Comparison of ENCODE assay signal across 2 cellular contexts in the genomic region with DNA sequence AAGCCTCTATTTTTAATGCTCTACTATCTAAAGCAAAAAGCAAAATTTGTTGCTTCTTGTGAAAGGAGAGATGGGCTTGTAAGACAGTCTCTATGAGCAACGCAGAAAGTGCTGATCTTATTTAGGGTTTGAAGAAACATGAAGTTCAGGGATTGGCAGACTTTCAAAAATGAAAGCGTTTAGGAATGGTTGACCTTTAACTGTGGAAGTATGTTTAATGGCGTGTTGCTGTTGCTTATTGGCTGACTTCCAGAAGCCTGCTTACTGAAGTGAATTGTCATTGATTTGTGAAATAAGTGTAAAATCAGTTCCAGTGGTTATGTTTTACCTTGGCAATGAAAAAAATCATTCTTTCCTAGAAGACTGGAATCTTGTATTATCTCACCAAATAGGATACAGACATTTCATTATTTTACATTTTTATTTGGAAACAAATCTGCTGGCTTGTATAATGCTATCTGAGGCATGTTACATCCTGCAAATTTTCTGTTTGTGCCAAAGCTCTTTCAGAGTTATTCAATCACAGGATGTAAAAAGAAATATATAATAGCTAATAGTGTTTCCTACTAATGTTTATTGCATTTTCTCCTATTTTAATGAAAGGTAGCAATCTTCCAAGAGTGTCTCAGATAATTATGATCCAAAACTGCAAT.
A peak's percentile ranks its signal among the peaks of the same experiment; 100 is the strongest.
TF ChIP-seq lines count a peak whose summit lies in the region.

No MANE protein-coding gene starts in this region.

TF ChIP-seq in Ishikawa, 13 proteins besides CTCF, POLR2A, EP300 and RAD21 (continued from another document):
- TF ChIP-seq, protein P1, sequence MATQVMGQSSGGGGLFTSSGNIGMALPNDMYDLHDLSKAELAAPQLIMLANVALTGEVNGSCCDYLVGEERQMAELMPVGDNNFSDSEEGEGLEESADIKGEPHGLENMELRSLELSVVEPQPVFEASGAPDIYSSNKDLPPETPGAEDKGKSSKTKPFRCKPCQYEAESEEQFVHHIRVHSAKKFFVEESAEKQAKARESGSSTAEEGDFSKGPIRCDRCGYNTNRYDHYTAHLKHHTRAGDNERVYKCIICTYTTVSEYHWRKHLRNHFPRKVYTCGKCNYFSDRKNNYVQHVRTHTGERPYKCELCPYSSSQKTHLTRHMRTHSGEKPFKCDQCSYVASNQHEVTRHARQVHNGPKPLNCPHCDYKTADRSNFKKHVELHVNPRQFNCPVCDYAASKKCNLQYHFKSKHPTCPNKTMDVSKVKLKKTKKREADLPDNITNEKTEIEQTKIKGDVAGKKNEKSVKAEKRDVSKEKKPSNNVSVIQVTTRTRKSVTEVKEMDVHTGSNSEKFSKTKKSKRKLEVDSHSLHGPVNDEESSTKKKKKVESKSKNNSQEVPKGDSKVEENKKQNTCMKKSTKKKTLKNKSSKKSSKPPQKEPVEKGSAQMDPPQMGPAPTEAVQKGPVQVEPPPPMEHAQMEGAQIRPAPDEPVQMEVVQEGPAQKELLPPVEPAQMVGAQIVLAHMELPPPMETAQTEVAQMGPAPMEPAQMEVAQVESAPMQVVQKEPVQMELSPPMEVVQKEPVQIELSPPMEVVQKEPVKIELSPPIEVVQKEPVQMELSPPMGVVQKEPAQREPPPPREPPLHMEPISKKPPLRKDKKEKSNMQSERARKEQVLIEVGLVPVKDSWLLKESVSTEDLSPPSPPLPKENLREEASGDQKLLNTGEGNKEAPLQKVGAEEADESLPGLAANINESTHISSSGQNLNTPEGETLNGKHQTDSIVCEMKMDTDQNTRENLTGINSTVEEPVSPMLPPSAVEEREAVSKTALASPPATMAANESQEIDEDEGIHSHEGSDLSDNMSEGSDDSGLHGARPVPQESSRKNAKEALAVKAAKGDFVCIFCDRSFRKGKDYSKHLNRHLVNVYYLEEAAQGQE (IDR thresholded peaks at IDR 0.05; ENCODE audit: low read depth): no peak
- peak; percentile 67 for TF ChIP-seq FOXM1 (IDR thresholded peaks at IDR 0.05; ENCODE audit: borderline replicate concordance, low read depth)
- TF ChIP-seq TEAD4 (IDR thresholded peaks at IDR 0.05): peak; percentile 59
- TF ChIP-seq YY1 (IDR thresholded peaks at IDR 0.05; ENCODE audit: low read depth): 0 out of 2 replicates have a peak, but pooled peaks have one; percentile 23
- TF ChIP-seq ZBTB7A (IDR thresholded peaks at IDR 0.05; ENCODE audit: low read depth): no peak

TF ChIP-seq in SK-N-SH treated with all-trans-retinoic acid at 6 μM for 48 hours, 23 proteins besides CTCF, POLR2A, EP300 and RAD21 (continued from another document):
- TF ChIP-seq, protein P2, sequence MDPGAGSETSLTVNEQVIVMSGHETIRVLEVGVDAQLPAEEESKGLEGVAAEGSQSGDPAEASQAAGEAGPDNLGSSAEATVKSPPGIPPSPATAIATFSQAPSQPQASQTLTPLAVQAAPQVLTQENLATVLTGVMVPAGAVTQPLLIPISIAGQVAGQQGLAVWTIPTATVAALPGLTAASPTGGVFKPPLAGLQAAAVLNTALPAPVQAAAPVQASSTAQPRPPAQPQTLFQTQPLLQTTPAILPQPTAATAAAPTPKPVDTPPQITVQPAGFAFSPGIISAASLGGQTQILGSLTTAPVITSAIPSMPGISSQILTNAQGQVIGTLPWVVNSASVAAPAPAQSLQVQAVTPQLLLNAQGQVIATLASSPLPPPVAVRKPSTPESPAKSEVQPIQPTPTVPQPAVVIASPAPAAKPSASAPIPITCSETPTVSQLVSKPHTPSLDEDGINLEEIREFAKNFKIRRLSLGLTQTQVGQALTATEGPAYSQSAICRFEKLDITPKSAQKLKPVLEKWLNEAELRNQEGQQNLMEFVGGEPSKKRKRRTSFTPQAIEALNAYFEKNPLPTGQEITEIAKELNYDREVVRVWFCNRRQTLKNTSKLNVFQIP (CRISPR knock-in tag; IDR thresholded peaks at IDR 0.05; ENCODE audit: borderline replicate concordance, low read depth): no peak
- TF ChIP-seq BACH2 (CRISPR knock-in tag; IDR thresholded peaks at IDR 0.05; ENCODE audit: borderline replicate concordance) (no peak), PPARA (CRISPR knock-in tag; IDR thresholded peaks at IDR 0.05; ENCODE audit: borderline replicate concordance) (no peak), ISL1 (CRISPR knock-in tag; IDR thresholded peaks at IDR 0.05) (no peak), RARB (CRISPR knock-in tag; IDR thresholded peaks at IDR 0.05) (no peak)
- TF ChIP-seq, protein P3, sequence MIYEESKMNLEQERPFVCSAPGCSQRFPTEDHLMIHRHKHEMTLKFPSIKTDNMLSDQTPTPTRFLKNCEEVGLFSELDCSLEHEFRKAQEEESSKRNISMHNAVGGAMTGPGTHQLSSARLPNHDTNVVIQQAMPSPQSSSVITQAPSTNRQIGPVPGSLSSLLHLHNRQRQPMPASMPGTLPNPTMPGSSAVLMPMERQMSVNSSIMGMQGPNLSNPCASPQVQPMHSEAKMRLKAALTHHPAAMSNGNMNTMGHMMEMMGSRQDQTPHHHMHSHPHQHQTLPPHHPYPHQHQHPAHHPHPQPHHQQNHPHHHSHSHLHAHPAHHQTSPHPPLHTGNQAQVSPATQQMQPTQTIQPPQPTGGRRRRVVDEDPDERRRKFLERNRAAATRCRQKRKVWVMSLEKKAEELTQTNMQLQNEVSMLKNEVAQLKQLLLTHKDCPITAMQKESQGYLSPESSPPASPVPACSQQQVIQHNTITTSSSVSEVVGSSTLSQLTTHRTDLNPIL (CRISPR knock-in tag; IDR thresholded peaks at IDR 0.05; ENCODE audit: low read depth): no peak
